6 cellular contexts compared by ENCODE assay signal in genomic region chr12:6938353-6939186, GRCh38. TPM values are rescaled to one million over a fixed set of nuclear protein-coding genes. Genes with fewer than 3 reads are reported as not detected.
DNase-seq lines count a peak whose midpoint lies in the region; ATAC-seq and TF ChIP-seq lines count a peak whose summit lies in the region.

No MANE protein-coding gene starts in this region.

- 89% methylated on average over 26 of the region's 32 CpGs; no CpG with 5 or more reads in 1 of the 2 experiments for WGBS in IMR-90 (ENCODE audit: extremely low coverage in 2 of 2, insufficient read length in 1 of 2), 2 experiments

- H2BK20ac ChIP-seq in IMR-90 (ENCODE audit: low read depth, low read length): no peak overlapping the region

- no peak overlapping the region for H3K14ac ChIP-seq in IMR-90 (replicated peaks; ENCODE audit: low read depth, low read length)

- H4K8ac ChIP-seq in IMR-90 (ENCODE audit: low read depth in 2 of 2, low read length in 2 of 2): peak overlapping the region in 1 of 2 experiments; percentile 57; a peak in 1 of 4 replicates

- dilution Hi-C loops in IMR-90 (cut with HindIII; ENCODE audit: low sequenced_read_pairs, unreplicated experiment): no loop called here

- no peak overlapping the region for H2BK15ac ChIP-seq in IMR-90 (ENCODE audit: low read depth, low read length)

- BruUV-seq in IMR-90 (replicated peaks; lab: Mats Ljungman, UMichigan): TSS peak; percentile 29

- peaks cover 13 to 57% of the 10 kb centered on the region in 2 experiments; a peak in 3 of 4 replicates for H3K79me1 ChIP-seq in IMR-90 (ENCODE audit: low read depth in 1 of 2, low read length in 2 of 2)

- H3K4me1 ChIP-seq in IMR-90 (ENCODE audit: control insufficient read depth, insufficient read depth, low read length): peaks cover 8% of the 10 kb centered on the region
- peaks cover 8% of the 10 kb centered on the region for H3K4me1 ChIP-seq in colonic mucosa

- no peak overlapping the region for H4K5ac ChIP-seq in IMR-90 (ENCODE audit: low read depth, low read length)

- TF ChIP-seq POLR2A in IMR-90 (IDR thresholded peaks at IDR 0.05; ENCODE audit: low read depth, low read length): peak; percentile 1; the same call in 1 of the 2 replicates

- H3K23ac ChIP-seq in IMR-90 (ENCODE audit: low read depth, low read length): no peak overlapping the region

- H3K9ac ChIP-seq in IMR-90 (ENCODE audit: low read depth, low read length): no peak overlapping the region
- H3K9ac ChIP-seq in colonic mucosa (ENCODE audit: low read depth in 2 of 2, low read length in 2 of 2): peak overlapping the region; percentile 47 to 92

- POLR2A ChIA-PET in IMR-90 (lab: Charles Lee; ENCODE audit: unreplicated experiment): interaction anchor here (0.5 kb wide), 1 partner anchor 47 kb away, joined by 3 read pairs; no protein-coding TSS in a partner anchor

- 0 out of 2 replicates have a peak overlapping the region, but pooled peaks have one; percentile 2 for H4K91ac ChIP-seq in IMR-90 (ENCODE audit: insufficient read depth, low read depth, low read length)

- CTCF ChIA-PET in IMR-90 (lab: Yijun Ruan, JAX): no interaction called here

- intact Hi-C loops in IMR-90 (cut with micrococcal nuclease) (loop anchor here (1.0 kb wide), 1 partner anchor 14 kb away; no protein-coding TSS in a partner anchor), colonic mucosa (cut with DNase I) (no loop called here), posterior vena cava (cut with DNase I) (loop anchor here in 1 of 2 donors (2.0 kb wide), 1 partner anchor 68 kb away; no protein-coding TSS in a partner anchor)

- H3K9me3 ChIP-seq in IMR-90 (ENCODE audit: control insufficient read depth, insufficient read depth, low read length) (no peaks in the 10 kb centered on the region), colonic mucosa (no peaks in the 10 kb centered on the region)

- TF ChIP-seq CTCF in IMR-90 (conservative IDR thresholded peaks at IDR 0.05; ENCODE audit: low read depth, low read length) (no peak), colonic mucosa (IDR thresholded peaks at IDR 0.05) (no peak)

- H3K4ac ChIP-seq in IMR-90 (ENCODE audit: low read depth, low read length): no peak overlapping the region; the same call in 1 of the 2 replicates

- no peak overlapping the region for H2BK5ac ChIP-seq in IMR-90 (ENCODE audit: low read depth, low read length, poor library complexity, severe bottlenecking)

- H3K56ac ChIP-seq in IMR-90 (ENCODE audit: extremely low read depth, insufficient read depth, low read length): no peak overlapping the region

- H3K4me3 ChIP-seq in IMR-90 (ENCODE audit: insufficient read depth, low read depth, low read length) (peak overlapping the region; percentile 46; the same call in 1 of the 2 replicates), colonic mucosa (no peak overlapping the region)

- no peak for ATAC-seq in IMR-90 (ENCODE audit: low read depth)

- TF ChIP-seq RAD21 in IMR-90 (IDR thresholded peaks at IDR 0.05; ENCODE audit: low read length): no peak

- H3K36me3 ChIP-seq in IMR-90 (ENCODE audit: control insufficient read depth, insufficient read depth, low read length): peaks cover 64% of the 10 kb centered on the region
- no peaks in the 10 kb centered on the region for H3K36me3 ChIP-seq in colonic mucosa

- H3K9me1 ChIP-seq in IMR-90 (ENCODE audit: insufficient read depth, low read length): no peaks in the 10 kb centered on the region

- H4K20me1 ChIP-seq in IMR-90 (ENCODE audit: insufficient read depth, low read length): peaks cover 15% of the 10 kb centered on the region; the same call in 1 of the 2 replicates

- no peaks in the 10 kb centered on the region for H3K27me3 ChIP-seq in IMR-90 (ENCODE audit: control insufficient read depth, insufficient read depth, low read length)
- no peaks in the 10 kb centered on the region for H3K27me3 ChIP-seq in colonic mucosa

- peak overlapping the region; percentile 72 for H3K4me2 ChIP-seq in IMR-90 (ENCODE audit: low read depth, low read length)

- H3K18ac ChIP-seq in IMR-90 (ENCODE audit: low read depth, low read length): no peak overlapping the region

- no peak overlapping the region for H3K27ac ChIP-seq in IMR-90 (ENCODE audit: insufficient read depth, low read length)
- peak overlapping the region; percentile 82 for H3K27ac ChIP-seq in colonic mucosa

- DNase-seq in IMR-90: no peak
- DNase-seq in colonic mucosa: no peak
- DNase-seq in posterior vena cava (ENCODE audit: low spot score): peak; percentile 84
- DNase-seq in OCI-M1 (lab: John Stamatoyannopoulos, UW): no peak
- no peak for DNase-seq in hepatic stellate cell (ENCODE audit: low spot score)
- DNase-seq in glomerular visceral epithelial cell (ENCODE audit: extremely low spot score): no peak

- H2AK9ac ChIP-seq in IMR-90 (replicated peaks; ENCODE audit: low read depth, low read length, poor library complexity): peak overlapping the region; percentile 96

- in situ Hi-C loops in IMR-90 (cut with MboI; ENCODE audit: low sequenced_read_pairs): no loop called here

- H2AFZ ChIP-seq in IMR-90 (replicated peaks; ENCODE audit: low read length, poor library complexity): peak overlapping the region; percentile 93

- H2AK5ac ChIP-seq in IMR-90 (ENCODE audit: low read depth, low read length): no peak overlapping the region; the same call in 1 of the 2 replicates

- no peak overlapping the region for H2BK120ac ChIP-seq in IMR-90 (ENCODE audit: low read depth, low read length)

TF ChIP-seq in IMR-90, 13 proteins besides CTCF, POLR2A, EP300 and RAD21:
- TF ChIP-seq CHD1 (IDR thresholded peaks at IDR 0.05; ENCODE audit: low read depth, low read length) (no peak), ELK1 (IDR thresholded peaks at IDR 0.05; ENCODE audit: borderline replicate concordance, low read depth, low read length) (no peak), MAZ (IDR thresholded peaks at IDR 0.05; ENCODE audit: borderline replicate concordance, low read depth, low read length) (no peak), SMC3 (IDR thresholded peaks at IDR 0.05; ENCODE audit: low read depth, low read length) (no peak), BHLHE40 (IDR thresholded peaks at IDR 0.05; ENCODE audit: low read depth, low read length) (no peak), USF2 (IDR thresholded peaks at IDR 0.05; ENCODE audit: low read depth, low read length) (no peak), MXI1 (IDR thresholded peaks at IDR 0.05; ENCODE audit: borderline replicate concordance, low read depth, low read length) (no peak), RFX5 (IDR thresholded peaks at IDR 0.05; ENCODE audit: low read depth, low read length) (no peak), NFE2L2 (IDR thresholded peaks at IDR 0.05; ENCODE audit: low read depth, low read length) (no peak), CEBPB (IDR thresholded peaks at IDR 0.05; ENCODE audit: low read depth, low read length) (no peak), FOS (IDR thresholded peaks at IDR 0.05; ENCODE audit: low read depth, low read length) (no peak), MAFK (IDR thresholded peaks at IDR 0.05; ENCODE audit: low read depth, low read length) (no peak), RCOR1 (IDR thresholded peaks at IDR 0.05; ENCODE audit: insufficient replicate concordance, low read length) (no peak)

RNA-seq across cellular contexts. Expression of gene RNU7-1, which starts 5.0 kb away (rescaled TPM):
- not detected in 2 replicates for total RNA-seq in IMR-90 (2012; rRNA removed)
- polyA plus RNA-seq in IMR-90 (2012; rRNA removed): not detected in 2 replicates
- polyA plus RNA-seq in IMR-90 (2012; cell fraction: cytosol; rRNA removed): not detected in 2 replicates
- not detected in 2 replicates for polyA plus RNA-seq in IMR-90 (2012; cell fraction: nucleus; rRNA removed; ENCODE audit: low replicate concordance)
- not detected for total RNA-seq in colonic mucosa
- total RNA-seq in posterior vena cava: not detected

RNA-seq across cellular contexts. Expression of gene C12orf57, which starts 5.3 kb away (rescaled TPM):
- total RNA-seq in IMR-90 (2012; rRNA removed) (197 and 238 TPM in 2 replicates), colonic mucosa (100 to 1,000 TPM; 114 to 206 TPM), posterior vena cava (100 to 1,000 TPM; 189 to 206 TPM)
- polyA plus RNA-seq in IMR-90 (2012; rRNA removed): 530 and 703 TPM in 2 replicates
- polyA plus RNA-seq in IMR-90 (2012; cell fraction: cytosol; rRNA removed): 1,066 and 1,272 TPM in 2 replicates
- polyA plus RNA-seq in IMR-90 (2012; cell fraction: nucleus; rRNA removed; ENCODE audit: low replicate concordance): 218 and 334 TPM in 2 replicates

RNA-seq across cellular contexts. Expression of gene ATN1, which starts 10.8 kb away (rescaled TPM):
- total RNA-seq in IMR-90 (2012; rRNA removed) (2.5 and 3.4 TPM in 2 replicates), colonic mucosa (100 to 1,000 TPM in 1 of 2 donors, 10 to 100 TPM in 1; 67.5 to 103 TPM), posterior vena cava (100 to 1,000 TPM in 1 of 2 donors, 10 to 100 TPM in 1; 97.0 to 106 TPM)
- polyA plus RNA-seq in IMR-90 (2012; rRNA removed): 58.7 and 59.8 TPM in 2 replicates
- polyA plus RNA-seq in IMR-90 (2012; cell fraction: cytosol; rRNA removed): 40.9 and 41.7 TPM in 2 replicates
- polyA plus RNA-seq in IMR-90 (2012; cell fraction: nucleus; rRNA removed; ENCODE audit: low replicate concordance): 106 and 200 TPM in 2 replicates

RNA-seq across cellular contexts. Expression of gene PTPN6, which starts 12.6 kb away (rescaled TPM):
- total RNA-seq in IMR-90 (2012; rRNA removed) (under 0.01 TPM in 1 of 2 replicates, not detected in the other), colonic mucosa (10 to 100 TPM; 44.8 to 48.1 TPM), posterior vena cava (10 to 100 TPM; 18.7 to 31.4 TPM)
- 0.14 TPM in 1 of 2 replicates, not detected in the other for polyA plus RNA-seq in IMR-90 (2012; rRNA removed)
- 0.08 TPM in 1 of 2 replicates, not detected in the other for polyA plus RNA-seq in IMR-90 (2012; cell fraction: cytosol; rRNA removed)
- 0.66 and 0.67 TPM in 2 replicates for polyA plus RNA-seq in IMR-90 (2012; cell fraction: nucleus; rRNA removed; ENCODE audit: low replicate concordance)

RNA-seq across cellular contexts. Expression of gene ENO2, which starts 24.2 kb away (rescaled TPM):
- total RNA-seq in IMR-90 (2012; rRNA removed) (20.8 and 28.3 TPM in 2 replicates), colonic mucosa (10 to 100 TPM in 1 of 2 donors, 1 to 10 TPM in 1; 7.6 to 15.7 TPM), posterior vena cava (10 to 100 TPM; 45.6 to 57.1 TPM)
- 81.5 and 92.8 TPM in 2 replicates for polyA plus RNA-seq in IMR-90 (2012; rRNA removed)
- polyA plus RNA-seq in IMR-90 (2012; cell fraction: cytosol; rRNA removed): 71.8 and 86.4 TPM in 2 replicates
- 275 and 368 TPM in 2 replicates for polyA plus RNA-seq in IMR-90 (2012; cell fraction: nucleus; rRNA removed; ENCODE audit: low replicate concordance)

Comparison
In these comparisons a context has a peak if more than half of its experiments do, and no peak if none do; other contexts are left out.
1. RNA of gene ATN1, which starts 10.8 kb away (total RNA-seq): 97.0 to 106 TPM in posterior vena cava and 67.5 to 103 TPM in colonic mucosa; 2.5 to 3.4 TPM in IMR-90; every median in the first group is over 10 times any median in the second.